In genomic region chr10:48287417-48288391, GRCh38 we compare ENCODE assay signal across 9 cellular contexts. TPM values are rescaled to one million over a fixed set of nuclear protein-coding genes. Genes with fewer than 3 reads are reported as not detected.
DNase-seq lines count a peak whose midpoint lies in the region; ATAC-seq, FAIRE-seq and TF ChIP-seq lines count a peak whose summit lies in the region.
"Had no signal": no experiment of that assay in that cellular context is flagged by ENCODE, and none has a peak within 500 bp of the region (broad histone marks: within the 10 kb centered on the region; RNA-seq: fewer than 3 reads in every experiment).

No MANE protein-coding gene starts in this region.

- H3K9me3 Mint-ChIP-seq in HFFc6, result peaks cover 7% of the 10 kb centered on the region
- H3K9me3 Mint-ChIP-seq in osteocyte (ENCODE audit: unreplicated experiment), result peaks cover 5% of the 10 kb centered on the region
- H3K9me3 Mint-ChIP-seq in activated T-cell treated with anti-CD3 and anti-CD28 coated beads, Interleukin-2, amount 50 U/mL, for 24 hours, result no peaks in the 10 kb centered on the region

- no peaks in the 10 kb centered on the region for H3K36me3 ChIP-seq in kidney (ENCODE audit: control insufficient read depth in 1 of 2, insufficient read depth in 2 of 2, low read length in 2 of 2)

- no peak overlapping the region for H3K4me3 ChIP-seq in kidney (ENCODE audit: low read length in 2 of 2)

- H3K27ac Mint-ChIP-seq in HFFc6, result no peak overlapping the region
- H3K27ac Mint-ChIP-seq in osteocyte (ENCODE audit: unreplicated experiment), result no peak overlapping the region
- H3K27ac Mint-ChIP-seq in activated T-cell treated with anti-CD3 and anti-CD28 coated beads, Interleukin-2, amount 50 U/mL, for 24 hours, result no peak overlapping the region

- no peak for FAIRE-seq in kidney (lab: Jason Lieb, UNC)

- H3K36me3 Mint-ChIP-seq in HFFc6 (ENCODE audit: low read depth), result peaks cover 7% of the 10 kb centered on the region
- no peaks in the 10 kb centered on the region for H3K36me3 Mint-ChIP-seq in osteocyte (ENCODE audit: unreplicated experiment)
- H3K36me3 Mint-ChIP-seq in activated T-cell treated with anti-CD3 and anti-CD28 coated beads, Interleukin-2, amount 50 U/mL, for 24 hours (ENCODE audit: low read depth), result no peaks in the 10 kb centered on the region

- no peak for TF ChIP-seq CTCF in kidney (IDR thresholded peaks at IDR 0.05; ENCODE audit: borderline replicate concordance, extremely low read depth, insufficient read depth)
- no peak for TF ChIP-seq CTCF in HFFc6 (IDR thresholded peaks at IDR 0.05)
- TF ChIP-seq CTCF in osteocyte (IDR thresholded peaks at IDR 0.05), result no peak

- DNase-seq in Caki2 (ENCODE audit: low read depth) (peak; percentile 46), NCI-H69 (lab: John Stamatoyannopoulos, UW) (peak; percentile 85), kidney (no peak), AG08395 (ENCODE audit: low spot score) (no peak), HFFc6 (no peak), osteocyte (ENCODE audit: extremely low spot score, unreplicated experiment) (no peak)
- no peak for DNase-seq in activated T-cell treated with anti-CD3 and anti-CD28 coated beads, Interleukin-2, amount 50 U/mL, for 24 hours

- no peak overlapping the region for H3K9ac ChIP-seq in kidney (ENCODE audit: low read length in 2 of 2)

- H3K4me1 Mint-ChIP-seq in HFFc6 (ENCODE audit: low read depth), result peaks cover 13% of the 10 kb centered on the region; the same call in 1 of the 2 replicates
- H3K4me1 Mint-ChIP-seq in osteocyte (ENCODE audit: unreplicated experiment), result peaks cover 2% of the 10 kb centered on the region
- peaks cover 8% of the 10 kb centered on the region for H3K4me1 Mint-ChIP-seq in activated T-cell treated with anti-CD3 and anti-CD28 coated beads, Interleukin-2, amount 50 U/mL, for 24 hours (ENCODE audit: low read depth)

- peaks cover 0 to 6% of the 10 kb centered on the region in 2 donors for H3K9me3 ChIP-seq in kidney (ENCODE audit: control insufficient read depth in 1 of 2, low read length in 2 of 2)

- in situ Hi-C loops in Caki2 (cut with HindIII; ENCODE audit: low pct_unique_long_range_greater_than_20kb, low sequenced_read_pairs), result no loop called here

- intact Hi-C loops in kidney (cut with DNase I), result no loop called here

- H3K4me3 Mint-ChIP-seq in HFFc6 (no peak overlapping the region), osteocyte (ENCODE audit: unreplicated experiment) (no peak overlapping the region)
- H3K4me3 Mint-ChIP-seq in activated T-cell treated with anti-CD3 and anti-CD28 coated beads, Interleukin-2, amount 50 U/mL, for 24 hours, result no peak overlapping the region

- H3K4me1 ChIP-seq in kidney (ENCODE audit: control insufficient read depth in 1 of 2, insufficient read depth in 1 of 2, low read depth in 1 of 2, low read length in 2 of 2), result peaks cover 10 to 15% of the 10 kb centered on the region in 2 donors

- H3K27ac ChIP-seq in kidney (ENCODE audit: low read depth in 2 of 2, low read length in 2 of 2), result peak overlapping the region; percentile 32 to 47

- ATAC-seq in GM21529 (IDR thresholded peaks at IDR 0.05; ENCODE audit: unreplicated experiment), result peak; percentile 38

- H3K27me3 Mint-ChIP-seq in HFFc6 (ENCODE audit: insufficient read depth), result peaks cover 40% of the 10 kb centered on the region
- H3K27me3 Mint-ChIP-seq in osteocyte (ENCODE audit: unreplicated experiment), result peaks cover 14% of the 10 kb centered on the region
- peaks cover 32% of the 10 kb centered on the region for H3K27me3 Mint-ChIP-seq in activated T-cell treated with anti-CD3 and anti-CD28 coated beads, Interleukin-2, amount 50 U/mL, for 24 hours

RNA-seq across cellular contexts. Expression of gene FRMPD2, which starts 13.2 kb away (rescaled TPM):
- total RNA-seq in Caki2 (2014; rRNA removed; shearing (Covaris generic); ENCODE audit: low replicate concordance), result 0.91 and 1.2 TPM in 2 replicates
- total RNA-seq in kidney (0.47 TPM), osteocyte (not detected in 2 replicates)
- polyA plus RNA-seq in kidney (ENCODE audit: insufficient read depth, low read depth, low replicate concordance), result 0.34 TPM
- total RNA-seq in HFFc6 (2021; fragmentation: NEBNext Ultra II Directional; extraction: Animal tissue kit (Norgen Biotek cat#: 25700)), result not detected
- total RNA-seq: pulmonary artery endothelial cell had no signal

RNA-seq across cellular contexts. Expression of gene MAPK8, which starts 18.8 kb away (rescaled TPM):
- total RNA-seq in Caki2 (2014; rRNA removed; shearing (Covaris generic); ENCODE audit: low replicate concordance), result 93.7 and 102 TPM in 2 replicates
- total RNA-seq in kidney (36.7 TPM), osteocyte (57.1 and 57.9 TPM in 2 replicates)
- polyA plus RNA-seq in kidney (ENCODE audit: insufficient read depth, low read depth, low replicate concordance), result 17.0 TPM
- 10 to 100 TPM; 56.3 to 96.6 (median 74.8) TPM for total RNA-seq in HFFc6 (2021; fragmentation: NEBNext Ultra II Directional; extraction: Animal tissue kit (Norgen Biotek cat#: 25700))

Comparison
In these comparisons a context has a peak if more than half of its experiments do, and no peak if none do; other contexts are left out.
1. DNase-seq: peak in Caki2 (single experiment) and NCI-H69 (single experiment); none in kidney (single experiment), AG08395 (single experiment), HFFc6 (single experiment), osteocyte (single experiment) and activated T-cell treated with anti-CD3 and anti-CD28 coated beads, Interleukin-2, amount 50 U/mL, for 24 hours (single experiment).